ENCODE assay signal across 29 cellular contexts in genomic region chr13:45770886-45771285, GRCh38.
"Had no signal": no experiment of that assay in that cellular context is flagged by ENCODE, and none has a peak within 500 bp of the region (broad histone marks: within the 10 kb centered on the region; RNA-seq: fewer than 3 reads in every experiment).

No MANE protein-coding gene starts in this region.

- DNase-seq: stimulated activated CD4-positive, alpha-beta T cell treated with anti-CD3 and anti-CD28 coated beads, Interleukin-2, amount 100 ng/mL, for 48 hours; stimulated activated CD4-positive, alpha-beta T cell treated with anti-CD3 and anti-CD28 coated beads, Interleukin-4, amount 100 ng/mL, for 1 hour; stimulated activated CD4-positive, alpha-beta T cell treated with anti-CD3 and anti-CD28 coated beads, Interleukin-4, amount 100 ng/mL, for 24 hours; stimulated activated CD4-positive, alpha-beta T cell treated with anti-CD3 and anti-CD28 coated beads, Interleukin-4, amount 100 ng/mL, for 4 hours; stimulated activated CD8-positive, alpha-beta memory T cell treated with anti-CD3 and anti-CD28 coated beads, Interleukin-4, amount 100 ng/mL, for 48 hours; stimulated activated naive B cell treated with anti-CD40 and anti-IgM and Interleukin-4, amounts not matched to agents 10 μg/mL and 1 μg/mL and 100 μg/mL, for 72 hours; stimulated activated naive CD4-positive, alpha-beta T cell; stimulated activated naive CD4-positive, alpha-beta T cell treated with Interleukin-2 at 50 U/mL for 16 hours; stimulated activated naive CD8-positive, alpha-beta T cell treated with anti-CD3 and anti-CD28 coated beads, Interleukin-15, amount 100 ng/mL, for 72 hours; stimulated activated naive CD8-positive, alpha-beta T cell treated with anti-CD3 and anti-CD28 coated beads, Interleukin-15, Interleukin-2, amounts not matched to agents 100 U/mL and 50 U/mL, for 24 hours; stomach; substantia nigra; testis; thyroid gland; tibial artery; transverse colon; trophoblast cell; upper lobe of left lung; upper lobe of right lung; uterus had no signal

- H3K4me1 Mint-ChIP-seq: stimulated activated effector memory CD8-positive, alpha-beta T cell treated with anti-CD3 and anti-CD28 coated beads, Interleukin-12 subunit alpha, Interleukin-12 subunit beta, amount 100 ng/mL, for 72 hours; stimulated activated memory B cell treated with anti-CD40 and anti-IgM and Interleukin-4, amounts not matched to agents 10 μg/mL and 1 μg/mL and 100 μg/mL, for 72 hours; stimulated activated naive B cell treated with anti-CD40 and anti-IgM and Interleukin-4, amounts not matched to agents 10 μg/mL and 1 μg/mL and 100 μg/mL, for 72 hours had no signal

- H3K36me3 Mint-ChIP-seq: stimulated activated effector memory CD8-positive, alpha-beta T cell treated with anti-CD3 and anti-CD28 coated beads, Interleukin-12 subunit alpha, Interleukin-12 subunit beta, amount 100 ng/mL, for 72 hours; stimulated activated memory B cell treated with anti-CD40 and anti-IgM and Interleukin-4, amounts not matched to agents 10 μg/mL and 1 μg/mL and 100 μg/mL, for 72 hours; stimulated activated naive B cell treated with anti-CD40 and anti-IgM and Interleukin-4, amounts not matched to agents 10 μg/mL and 1 μg/mL and 100 μg/mL, for 72 hours; type B pancreatic cell had no signal

- FAIRE-seq: urothelium cell line had no signal

- H3K9me3 Mint-ChIP-seq: stimulated activated effector memory CD8-positive, alpha-beta T cell treated with anti-CD3 and anti-CD28 coated beads, Interleukin-12 subunit alpha, Interleukin-12 subunit beta, amount 100 ng/mL, for 72 hours; stimulated activated memory B cell treated with anti-CD40 and anti-IgM and Interleukin-4, amounts not matched to agents 10 μg/mL and 1 μg/mL and 100 μg/mL, for 72 hours; stimulated activated naive B cell treated with anti-CD40 and anti-IgM and Interleukin-4, amounts not matched to agents 10 μg/mL and 1 μg/mL and 100 μg/mL, for 72 hours; stimulated activated naive CD8-positive, alpha-beta T cell treated with anti-CD3 and anti-CD28 coated beads, Interleukin-15, amount 100 ng/mL, for 72 hours; stimulated activated naive CD8-positive, alpha-beta T cell treated with anti-CD3 and anti-CD28 coated beads, Interleukin-15, Interleukin-2, amounts not matched to agents 100 ng/mL and 50 ng/mL, for 24 hours had no signal

- H3K4me3 Mint-ChIP-seq: stimulated activated effector memory CD8-positive, alpha-beta T cell treated with anti-CD3 and anti-CD28 coated beads, Interleukin-12 subunit alpha, Interleukin-12 subunit beta, amount 100 ng/mL, for 72 hours; stimulated activated memory B cell treated with anti-CD40 and anti-IgM and Interleukin-4, amounts not matched to agents 10 μg/mL and 1 μg/mL and 100 μg/mL, for 72 hours; stimulated activated naive B cell treated with anti-CD40 and anti-IgM and Interleukin-4, amounts not matched to agents 10 μg/mL and 1 μg/mL and 100 μg/mL, for 72 hours; stimulated activated naive CD8-positive, alpha-beta T cell treated with anti-CD3 and anti-CD28 coated beads, Interleukin-15, amount 100 ng/mL, for 72 hours; stimulated activated naive CD8-positive, alpha-beta T cell treated with anti-CD3 and anti-CD28 coated beads, Interleukin-15, Interleukin-2, amounts not matched to agents 100 ng/mL and 50 ng/mL, for 24 hours; type B pancreatic cell had no signal

- H3K27me3 Mint-ChIP-seq: stimulated activated naive CD8-positive, alpha-beta T cell treated with anti-CD3 and anti-CD28 coated beads, Interleukin-15, amount 100 ng/mL, for 72 hours had no signal

- H3K4me1 ChIP-seq: suprapubic skin, testis, thyroid gland, tibial artery, tibial nerve, upper lobe of right lung, uterus, vagina had no signal

- H3K27me3 ChIP-seq: stomach, suprapubic skin, testis, thyroid gland, tibial artery, tibial nerve, transverse colon, upper lobe of left lung, upper lobe of right lung, uterus, vagina had no signal

- H3K27ac Mint-ChIP-seq: stimulated activated effector memory CD8-positive, alpha-beta T cell treated with anti-CD3 and anti-CD28 coated beads, Interleukin-12 subunit alpha, Interleukin-12 subunit beta, amount 100 ng/mL, for 72 hours; stimulated activated memory B cell treated with anti-CD40 and anti-IgM and Interleukin-4, amounts not matched to agents 10 μg/mL and 1 μg/mL and 100 μg/mL, for 72 hours; stimulated activated naive B cell treated with anti-CD40 and anti-IgM and Interleukin-4, amounts not matched to agents 10 μg/mL and 1 μg/mL and 100 μg/mL, for 72 hours; stimulated activated naive CD8-positive, alpha-beta T cell treated with anti-CD3 and anti-CD28 coated beads, Interleukin-15, amount 100 ng/mL, for 72 hours; stimulated activated naive CD8-positive, alpha-beta T cell treated with anti-CD3 and anti-CD28 coated beads, Interleukin-15, Interleukin-2, amounts not matched to agents 100 ng/mL and 50 ng/mL, for 24 hours; type B pancreatic cell had no signal

- H3K4me3 ChIP-seq: stomach, suprapubic skin, testis, thoracic aorta, thyroid gland, tibial artery, tibial nerve, transverse colon, upper lobe of left lung, upper lobe of right lung, uterus, vagina had no signal

- H3K27ac ChIP-seq: stomach, suprapubic skin, testis, thoracic aorta, thyroid gland, tibial artery, tibial nerve, transverse colon, upper lobe of left lung, upper lobe of right lung, uterus, vagina had no signal

- H3K36me3 ChIP-seq: stomach, suprapubic skin, thoracic aorta, thyroid gland, tibial artery, tibial nerve, transverse colon, upper lobe of left lung, upper lobe of right lung, uterus, vagina had no signal

- H3K9me3 ChIP-seq: stomach, suprapubic skin, testis, thoracic aorta, thyroid gland, tibial artery, tibial nerve, transverse colon, upper lobe of left lung, upper lobe of right lung, uterus, vagina had no signal

- ATAC-seq: stimulated activated effector memory CD8-positive, alpha-beta T cell treated with anti-CD3 and anti-CD28 coated beads, Interleukin-12 subunit alpha, Interleukin-12 subunit beta, amount 100 ng/mL, for 72 hours; stimulated activated memory B cell treated with anti-CD40 and anti-IgM and Interleukin-4, amounts not matched to agents 10 μg/mL and 1 μg/mL and 100 μg/mL, for 72 hours; stimulated activated naive B cell treated with anti-CD40 and anti-IgM and Interleukin-4, amounts not matched to agents 10 μg/mL and 1 μg/mL and 100 μg/mL, for 72 hours; stimulated activated naive CD8-positive, alpha-beta T cell treated with anti-CD3 and anti-CD28 coated beads, Interleukin-15, amount 100 ng/mL, for 72 hours; stimulated activated naive CD8-positive, alpha-beta T cell treated with anti-CD3 and anti-CD28 coated beads, Interleukin-15, Interleukin-2, amounts not matched to agents 100 U/mL and 50 U/mL, for 24 hours; upper lobe of right lung had no signal
